35 cellular contexts compared by ENCODE assay signal in the genomic region with DNA sequence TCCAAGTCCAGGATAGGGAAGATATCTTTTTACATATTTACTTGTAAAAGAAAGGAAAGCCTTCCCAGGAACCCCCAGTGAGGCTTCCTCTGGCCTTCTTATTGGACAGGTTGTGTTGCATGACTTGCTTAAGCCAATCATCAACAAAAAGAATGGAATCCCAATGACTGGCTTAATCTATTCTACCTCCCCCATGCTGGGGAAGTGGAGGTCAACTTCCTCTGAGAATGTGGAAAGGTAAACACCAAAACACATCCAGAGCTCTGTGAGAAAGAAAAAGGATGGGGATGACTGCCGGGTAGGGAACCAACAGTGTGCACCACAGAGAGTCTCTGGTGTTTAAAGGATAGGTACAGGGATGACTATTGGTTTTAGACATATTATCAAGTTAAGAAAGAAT. TPM values are rescaled to one million over a fixed set of nuclear protein-coding genes. Genes with fewer than 3 reads are reported as not detected.
"Had no signal": no experiment of that assay in that cellular context is flagged by ENCODE, and none has a peak within 500 bp of the region (broad histone marks: within the 10 kb centered on the region; RNA-seq: fewer than 3 reads in every experiment).

No MANE protein-coding gene starts in this region.

- H3K27ac ChIP-seq: PC-9, RWPE1 had no signal

- H3K27me3 Mint-ChIP-seq: activated CD4-positive, alpha-beta T cell treated with anti-CD3 and anti-CD28 coated beads for 36 hours; activated CD4-positive, alpha-beta T cell treated with anti-CD3 and anti-CD28 coated beads, Interleukin-2, amount 10 ng/mL, durations not matched to agents 7 days and 5 days; activated naive CD8-positive, alpha-beta T cell; activated naive CD8-positive, alpha-beta T cell treated with anti-CD3 and anti-CD28 coated beads, Interleukin-2, amount 50 U/mL, for 24 hours; activated T-cell treated with anti-CD3 and anti-CD28 coated beads, Interleukin-2, amount 50 U/mL, for 24 hours; brain; T-cell had no signal

- H3K4me3 Mint-ChIP-seq: activated CD4-positive, alpha-beta T cell treated with anti-CD3 and anti-CD28 coated beads for 36 hours; activated CD4-positive, alpha-beta T cell treated with anti-CD3 and anti-CD28 coated beads, Interleukin-2, amount 10 ng/mL, durations not matched to agents 7 days and 5 days; activated CD8-positive, alpha-beta T cell treated with anti-CD3 and anti-CD28 coated beads, Interleukin-2, amount 10 ng/mL, durations not matched to agents 7 days and 5 days; activated naive CD4-positive, alpha-beta T cell treated with anti-CD3 and anti-CD28 coated beads for 36 hours; activated naive CD8-positive, alpha-beta T cell; activated naive CD8-positive, alpha-beta T cell treated with anti-CD3 and anti-CD28 coated beads, Interleukin-2, amount 50 U/mL, for 24 hours; activated T-cell treated with anti-CD3 and anti-CD28 coated beads, Interleukin-2, amount 50 U/mL, for 24 hours; brain; T-cell had no signal

- H3K4me3 ChIP-seq: PC-9 had no signal

- H3K9me3 Mint-ChIP-seq: activated CD4-positive, alpha-beta T cell treated with anti-CD3 and anti-CD28 coated beads, Interleukin-2, amount 10 ng/mL, durations not matched to agents 7 days and 5 days; activated naive CD4-positive, alpha-beta T cell treated with anti-CD3 and anti-CD28 coated beads for 36 hours; activated naive CD8-positive, alpha-beta T cell treated with anti-CD3 and anti-CD28 coated beads, Interleukin-2, amount 50 U/mL, for 24 hours; activated T-cell treated with anti-CD3 and anti-CD28 coated beads, Interleukin-2, amount 50 U/mL, for 24 hours; activated T-helper 2 cell treated with anti-CD3 and anti-CD28 coated beads, Interferon-gamma antibody, Interleukin-2, Interleukin-4, amounts not matched to agents 10 μg/mL and 5 μg/mL and 100 μg/mL, durations not matched to agents 14 hours and 24 hours and 36 hours; T-cell had no signal

- ATAC-seq: activated CD4-positive, alpha-beta T cell treated with anti-CD3 and anti-CD28 coated beads for 36 hours; activated CD4-positive, CD25-positive, alpha-beta regulatory T cell treated with anti-CD3 and anti-CD28 coated beads, Interleukin-2, amount 50 U/mL, for 24 hours; activated CD8-positive, alpha-beta T cell treated with anti-CD3 and anti-CD28 coated beads, Interleukin-2, amount 10 ng/mL, durations not matched to agents 7 days and 5 days; activated naive CD8-positive, alpha-beta T cell treated with anti-CD3 and anti-CD28 coated beads, Interleukin-2, amount 50 U/mL, for 24 hours; Right ventricle myocardium inferior; SK-N-SH treated with all-trans-retinoic acid at 6 μM for 48 hours; T-cell had no signal

- FAIRE-seq: bronchial epithelial cell, RCC 7860 had no signal

- H3K27ac Mint-ChIP-seq: activated CD4-positive, alpha-beta T cell treated with anti-CD3 and anti-CD28 coated beads for 36 hours; activated CD4-positive, alpha-beta T cell treated with anti-CD3 and anti-CD28 coated beads, Interleukin-2, amount 10 ng/mL, durations not matched to agents 7 days and 5 days; activated CD8-positive, alpha-beta T cell treated with anti-CD3 and anti-CD28 coated beads, Interleukin-2, amount 10 ng/mL, durations not matched to agents 7 days and 5 days; activated naive CD4-positive, alpha-beta T cell treated with anti-CD3 and anti-CD28 coated beads for 36 hours; activated naive CD8-positive, alpha-beta T cell; activated naive CD8-positive, alpha-beta T cell treated with anti-CD3 and anti-CD28 coated beads, Interleukin-2, amount 50 U/mL, for 24 hours; activated T-cell treated with anti-CD3 and anti-CD28 coated beads, Interleukin-2, amount 50 U/mL, for 24 hours; activated T-helper 2 cell treated with anti-CD3 and anti-CD28 coated beads, Interferon-gamma antibody, Interleukin-2, Interleukin-4, amounts not matched to agents 10 μg/mL and 5 μg/mL and 100 μg/mL, durations not matched to agents 14 hours and 24 hours and 36 hours; T-cell had no signal

- H3K4me2 ChIP-seq: PC-9 had no signal

- H3K36me3 Mint-ChIP-seq: activated naive CD8-positive, alpha-beta T cell had no signal

- H2AFZ ChIP-seq: PC-9 had no signal

- DNase-seq: activated CD4-positive, alpha-beta T cell treated with anti-CD3 and anti-CD28 coated beads for 36 hours; activated CD4-positive, alpha-beta T cell treated with anti-CD3 and anti-CD28 coated beads, Interleukin-2, amount 10 ng/mL, durations not matched to agents 7 days and 5 days; activated CD4-positive, alpha-beta T cell treated with anti-CD3 and anti-CD28 coated beads, Interleukin-2, amount 50 U/mL, for 48 hours; activated CD8-positive, alpha-beta T cell treated with anti-CD3 and anti-CD28 coated beads, Interleukin-2, amount 10 ng/mL, durations not matched to agents 7 days and 5 days; activated gamma-delta T cell; activated naive CD4-positive, alpha-beta T cell treated with anti-CD3 and anti-CD28 coated beads for 36 hours; activated naive CD8-positive, alpha-beta T cell treated with anti-CD3 and anti-CD28 coated beads, Interleukin-2, amount 50 U/mL, for 24 hours; activated T-cell treated with anti-CD3 and anti-CD28 coated beads, Interleukin-2, amount 50 U/mL, for 24 hours; anterior cingulate cortex; caudate nucleus; Karpas-422; NCI-H1105 treated with DMSO at 0.1 percent for 48 hours; NCI-H1436; NCI-H1694; NCI-H1930; NCI-H2081 treated with DMSO at 0.1 percent for 48 hours; NCI-H345; NCI-H524 treated with DMSO at 0.1 percent for 48 hours; NCI-H748 treated with DMSO at 0.1 percent for 48 hours; NK-92 treated with Interleukin-12 subunit alpha and Interleukin-12 subunit beta, amount 100 ng/mL, for 24 hours; PC-9; SIG-M5; T-cell; T-helper 2 cell; T-helper 9 cell had no signal

RNA-seq across cellular contexts. Expression of a gene that starts 25.1 kb away (rescaled TPM):
- total RNA-seq: OCI-LY7 had no signal
